ENCODE assay signal across 8 cellular contexts in the genomic region with DNA sequence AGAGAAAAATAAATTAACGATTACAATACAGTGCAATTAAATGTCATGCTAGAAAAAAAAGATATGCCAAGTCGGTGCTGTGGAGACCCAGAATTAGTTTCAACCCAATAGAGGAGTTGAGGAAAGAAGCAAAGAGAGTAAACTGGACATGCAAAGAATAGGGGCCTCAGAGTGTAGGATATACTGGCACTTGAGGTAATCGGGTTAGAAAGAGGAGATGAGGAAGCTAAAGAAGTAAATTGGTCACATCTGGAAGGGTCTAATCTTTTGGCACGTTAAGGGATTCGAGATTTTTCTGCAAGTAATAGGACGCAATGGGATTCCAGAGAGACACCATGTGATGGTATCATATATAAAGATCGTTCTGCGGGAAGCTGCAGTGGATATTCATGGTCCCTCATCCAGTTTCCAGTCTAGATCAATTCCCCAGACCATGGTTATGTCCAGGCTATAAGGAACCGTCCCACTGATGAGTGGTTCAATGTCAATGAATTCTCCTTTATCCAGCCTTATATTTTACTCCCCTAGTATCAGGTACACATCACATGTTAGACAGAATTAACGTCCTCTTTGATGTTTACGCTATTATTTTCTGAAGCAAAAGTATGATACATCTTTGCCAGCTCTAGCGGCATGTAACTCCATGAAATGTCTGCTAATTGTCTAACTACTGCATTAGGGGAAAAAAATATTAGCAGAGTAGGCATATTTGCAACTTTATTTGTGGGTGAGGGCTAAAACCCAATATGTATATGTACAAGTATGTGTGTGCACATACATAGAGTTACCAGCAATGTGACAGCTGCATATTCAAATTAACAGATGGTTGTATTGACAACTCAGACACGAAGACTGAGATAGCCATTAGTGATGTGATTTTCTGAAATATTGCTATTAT. TPM values are rescaled to one million over a fixed set of nuclear protein-coding genes. Genes with fewer than 3 reads are reported as not detected.
DNase-seq lines count a peak whose midpoint lies in the region; ATAC-seq and TF ChIP-seq lines count a peak whose summit lies in the region.

No MANE protein-coding gene starts in this region.

- ATAC-seq in GM21737 (IDR thresholded peaks at IDR 0.05; ENCODE audit: unreplicated experiment), result no peak

- H2AFZ ChIP-seq in neural cell (ENCODE audit: low read depth, low read length), result peak overlapping the region; percentile 78

- no peaks in the 10 kb centered on the region for H3K9me2 ChIP-seq in neural cell (ENCODE audit: insufficient read depth, low read length)

- TF ChIP-seq CTCF in AG09309 (IDR thresholded peaks at IDR 0.05; ENCODE audit: control insufficient read depth, insufficient read depth, low read depth, low read length, missing control alignments) (no peak), GM20000 (IDR thresholded peaks at IDR 0.05; ENCODE audit: extremely low read depth, missing control alignments) (no peak), epithelial cell of proximal tubule (conservative IDR thresholded peaks at IDR 0.05; ENCODE audit: low read depth, low read length) (no peak), neural cell (IDR thresholded peaks at IDR 0.05; ENCODE audit: poor library complexity, severe bottlenecking) (no peak)

- H3K9me3 ChIP-seq in neural cell (ENCODE audit: low read length), result no peaks in the 10 kb centered on the region

- H3K4me3 ChIP-seq in AG09309 (ENCODE audit: control insufficient read depth, low read depth, low read length) (peak overlapping the region; percentile 70), epithelial cell of proximal tubule (ENCODE audit: low read depth, low read length) (peak overlapping the region; percentile 91), neural cell (ENCODE audit: low read length) (peak overlapping the region; percentile 80)

- H3K27me3 ChIP-seq in neural cell (ENCODE audit: insufficient read depth, low read depth, low read length), result no peaks in the 10 kb centered on the region

- H3F3A ChIP-seq in neural cell (ENCODE audit: insufficient read depth, low read length, poor library complexity, severe bottlenecking), result no peaks in the 10 kb centered on the region

- H3K79me2 ChIP-seq in neural cell (replicated peaks; ENCODE audit: insufficient read depth, low read length), result no peaks in the 10 kb centered on the region

- no peaks in the 10 kb centered on the region for H3K36me3 ChIP-seq in neural cell (ENCODE audit: insufficient read depth, low read length)

- H4K20me1 ChIP-seq in neural cell (ENCODE audit: insufficient read depth), result no peaks in the 10 kb centered on the region

- TF ChIP-seq EP300 in neural cell (conservative IDR thresholded peaks at IDR 0.05; ENCODE audit: poor library complexity, severe bottlenecking), result no peak

- peak overlapping the region; percentile 57 for H3K4me2 ChIP-seq in neural cell (ENCODE audit: low read length)

- H3K9ac ChIP-seq in neural cell (ENCODE audit: low read length), result peak overlapping the region; percentile 79

- H3K27ac ChIP-seq in neural cell (ENCODE audit: low read length), result no peak overlapping the region

- DNase-seq in AG09309 (ENCODE audit: low read depth) (no peak), GM20000 (ENCODE audit: low spot score) (peak; percentile 7), RPMI7951 (ENCODE audit: low read depth) (peak; percentile 19), epithelial cell of proximal tubule (ENCODE audit: low read depth) (peak; percentile 1), OCI-M2 (lab: John Stamatoyannopoulos, UW; ENCODE audit: unreplicated experiment) (no peak)
- DNase-seq in stimulated activated CD8-positive, alpha-beta memory T cell treated with anti-CD3 and anti-CD28 coated beads, Interleukin-4, amount 100 ng/mL, for 48 hours, result no peak

- no peak for TF ChIP-seq RAD21 in neural cell (conservative IDR thresholded peaks at IDR 0.05)

TF ChIP-seq in neural cell, 6 proteins besides CTCF, POLR2A, EP300 and RAD21:
- TF ChIP-seq TAF1 (IDR thresholded peaks at IDR 0.05; ENCODE audit: low read depth), result no peak
- no peak for TF ChIP-seq EZH2 (IDR thresholded peaks at IDR 0.05; ENCODE audit: borderline replicate concordance, insufficient read depth, low read length, poor library complexity, severe bottlenecking)
- TF ChIP-seq, protein P1, sequence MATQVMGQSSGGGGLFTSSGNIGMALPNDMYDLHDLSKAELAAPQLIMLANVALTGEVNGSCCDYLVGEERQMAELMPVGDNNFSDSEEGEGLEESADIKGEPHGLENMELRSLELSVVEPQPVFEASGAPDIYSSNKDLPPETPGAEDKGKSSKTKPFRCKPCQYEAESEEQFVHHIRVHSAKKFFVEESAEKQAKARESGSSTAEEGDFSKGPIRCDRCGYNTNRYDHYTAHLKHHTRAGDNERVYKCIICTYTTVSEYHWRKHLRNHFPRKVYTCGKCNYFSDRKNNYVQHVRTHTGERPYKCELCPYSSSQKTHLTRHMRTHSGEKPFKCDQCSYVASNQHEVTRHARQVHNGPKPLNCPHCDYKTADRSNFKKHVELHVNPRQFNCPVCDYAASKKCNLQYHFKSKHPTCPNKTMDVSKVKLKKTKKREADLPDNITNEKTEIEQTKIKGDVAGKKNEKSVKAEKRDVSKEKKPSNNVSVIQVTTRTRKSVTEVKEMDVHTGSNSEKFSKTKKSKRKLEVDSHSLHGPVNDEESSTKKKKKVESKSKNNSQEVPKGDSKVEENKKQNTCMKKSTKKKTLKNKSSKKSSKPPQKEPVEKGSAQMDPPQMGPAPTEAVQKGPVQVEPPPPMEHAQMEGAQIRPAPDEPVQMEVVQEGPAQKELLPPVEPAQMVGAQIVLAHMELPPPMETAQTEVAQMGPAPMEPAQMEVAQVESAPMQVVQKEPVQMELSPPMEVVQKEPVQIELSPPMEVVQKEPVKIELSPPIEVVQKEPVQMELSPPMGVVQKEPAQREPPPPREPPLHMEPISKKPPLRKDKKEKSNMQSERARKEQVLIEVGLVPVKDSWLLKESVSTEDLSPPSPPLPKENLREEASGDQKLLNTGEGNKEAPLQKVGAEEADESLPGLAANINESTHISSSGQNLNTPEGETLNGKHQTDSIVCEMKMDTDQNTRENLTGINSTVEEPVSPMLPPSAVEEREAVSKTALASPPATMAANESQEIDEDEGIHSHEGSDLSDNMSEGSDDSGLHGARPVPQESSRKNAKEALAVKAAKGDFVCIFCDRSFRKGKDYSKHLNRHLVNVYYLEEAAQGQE (IDR thresholded peaks at IDR 0.05; ENCODE audit: borderline replicate concordance), result no peak
- TF ChIP-seq SMC3 (conservative IDR thresholded peaks at IDR 0.05; ENCODE audit: poor library complexity), result no peak
- TF ChIP-seq MXI1 (conservative IDR thresholded peaks at IDR 0.05; ENCODE audit: poor library complexity, severe bottlenecking), result no peak
- TF ChIP-seq POLR2AphosphoS5 (IDR thresholded peaks at IDR 0.05), result no peak

RNA-seq across cellular contexts. Expression of a gene that starts 1.1 kb away (rescaled TPM):
- 6.5 and 10.8 TPM in 2 replicates for total RNA-seq in RPMI7951 (2014; rRNA removed; shearing (Covaris generic))
- total RNA-seq in epithelial cell of proximal tubule, result 3.6 and 4.1 TPM in 2 replicates
- 30.9 and 33.2 TPM in 2 replicates for polyA plus RNA-seq in neural cell
- 47.2 and 61.1 TPM in 2 replicates for polyA minus RNA-seq in neural cell

Comparison
In these comparisons a context has a peak if more than half of its experiments do, and no peak if none do; other contexts are left out.
1. DNase-seq: peak in GM20000 (single experiment), RPMI7951 (single experiment) and epithelial cell of proximal tubule (single experiment); none in AG09309 (single experiment), stimulated activated CD8-positive, alpha-beta memory T cell treated with anti-CD3 and anti-CD28 coated beads, Interleukin-4, amount 100 ng/mL, for 48 hours (single experiment) and OCI-M2 (single experiment).
2. Peak in every context shown above with its lines, with median percentiles within 50 percentile points of each other: H3K4me3 ChIP-seq.